1 cellular context compared by ENCODE assay signal in genomic region chr2:173970421-173971042, GRCh38.
TF ChIP-seq lines count a peak whose summit lies in the region.

No MANE protein-coding gene starts in this region.

TF ChIP-seq in WTC11, 78 proteins besides CTCF, POLR2A, EP300 and RAD21 (continued from another document):
- TF ChIP-seq ARID4B (CRISPR knock-in tag; IDR thresholded peaks at IDR 0.05; ENCODE audit: borderline replicate concordance) (no peak), OVOL2 (CRISPR knock-in tag; IDR thresholded peaks at IDR 0.05; ENCODE audit: borderline replicate concordance) (no peak), SMAD4 (CRISPR knock-in tag; IDR thresholded peaks at IDR 0.05) (no peak), ZNF232 (CRISPR knock-in tag; IDR thresholded peaks at IDR 0.05) (no peak), ETV6 (CRISPR knock-in tag; IDR thresholded peaks at IDR 0.05) (no peak)
- TF ChIP-seq, protein P1, sequence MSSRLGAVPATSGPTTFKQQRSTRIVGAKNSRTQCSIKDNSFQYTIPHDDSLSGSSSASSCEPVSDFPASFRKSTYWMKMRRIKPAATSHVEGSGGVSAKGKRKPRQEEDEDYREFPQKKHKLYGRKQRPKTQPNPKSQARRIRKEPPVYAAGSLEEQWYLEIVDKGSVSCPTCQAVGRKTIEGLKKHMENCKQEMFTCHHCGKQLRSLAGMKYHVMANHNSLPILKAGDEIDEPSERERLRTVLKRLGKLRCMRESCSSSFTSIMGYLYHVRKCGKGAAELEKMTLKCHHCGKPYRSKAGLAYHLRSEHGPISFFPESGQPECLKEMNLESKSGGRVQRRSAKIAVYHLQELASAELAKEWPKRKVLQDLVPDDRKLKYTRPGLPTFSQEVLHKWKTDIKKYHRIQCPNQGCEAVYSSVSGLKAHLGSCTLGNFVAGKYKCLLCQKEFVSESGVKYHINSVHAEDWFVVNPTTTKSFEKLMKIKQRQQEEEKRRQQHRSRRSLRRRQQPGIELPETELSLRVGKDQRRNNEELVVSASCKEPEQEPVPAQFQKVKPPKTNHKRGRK (CRISPR knock-in tag; IDR thresholded peaks at IDR 0.05; ENCODE audit: borderline replicate concordance), result no peak
- TF ChIP-seq, protein P2, sequence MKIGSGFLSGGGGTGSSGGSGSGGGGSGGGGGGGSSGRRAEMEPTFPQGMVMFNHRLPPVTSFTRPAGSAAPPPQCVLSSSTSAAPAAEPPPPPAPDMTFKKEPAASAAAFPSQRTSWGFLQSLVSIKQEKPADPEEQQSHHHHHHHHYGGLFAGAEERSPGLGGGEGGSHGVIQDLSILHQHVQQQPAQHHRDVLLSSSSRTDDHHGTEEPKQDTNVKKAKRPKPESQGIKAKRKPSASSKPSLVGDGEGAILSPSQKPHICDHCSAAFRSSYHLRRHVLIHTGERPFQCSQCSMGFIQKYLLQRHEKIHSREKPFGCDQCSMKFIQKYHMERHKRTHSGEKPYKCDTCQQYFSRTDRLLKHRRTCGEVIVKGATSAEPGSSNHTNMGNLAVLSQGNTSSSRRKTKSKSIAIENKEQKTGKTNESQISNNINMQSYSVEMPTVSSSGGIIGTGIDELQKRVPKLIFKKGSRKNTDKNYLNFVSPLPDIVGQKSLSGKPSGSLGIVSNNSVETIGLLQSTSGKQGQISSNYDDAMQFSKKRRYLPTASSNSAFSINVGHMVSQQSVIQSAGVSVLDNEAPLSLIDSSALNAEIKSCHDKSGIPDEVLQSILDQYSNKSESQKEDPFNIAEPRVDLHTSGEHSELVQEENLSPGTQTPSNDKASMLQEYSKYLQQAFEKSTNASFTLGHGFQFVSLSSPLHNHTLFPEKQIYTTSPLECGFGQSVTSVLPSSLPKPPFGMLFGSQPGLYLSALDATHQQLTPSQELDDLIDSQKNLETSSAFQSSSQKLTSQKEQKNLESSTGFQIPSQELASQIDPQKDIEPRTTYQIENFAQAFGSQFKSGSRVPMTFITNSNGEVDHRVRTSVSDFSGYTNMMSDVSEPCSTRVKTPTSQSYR (CRISPR knock-in tag; IDR thresholded peaks at IDR 0.05), result no peak
TF ChIP-seq in WTC11: peak in this region for 0.
